ENCODE assay signal across 1 cellular context in the genomic region with DNA sequence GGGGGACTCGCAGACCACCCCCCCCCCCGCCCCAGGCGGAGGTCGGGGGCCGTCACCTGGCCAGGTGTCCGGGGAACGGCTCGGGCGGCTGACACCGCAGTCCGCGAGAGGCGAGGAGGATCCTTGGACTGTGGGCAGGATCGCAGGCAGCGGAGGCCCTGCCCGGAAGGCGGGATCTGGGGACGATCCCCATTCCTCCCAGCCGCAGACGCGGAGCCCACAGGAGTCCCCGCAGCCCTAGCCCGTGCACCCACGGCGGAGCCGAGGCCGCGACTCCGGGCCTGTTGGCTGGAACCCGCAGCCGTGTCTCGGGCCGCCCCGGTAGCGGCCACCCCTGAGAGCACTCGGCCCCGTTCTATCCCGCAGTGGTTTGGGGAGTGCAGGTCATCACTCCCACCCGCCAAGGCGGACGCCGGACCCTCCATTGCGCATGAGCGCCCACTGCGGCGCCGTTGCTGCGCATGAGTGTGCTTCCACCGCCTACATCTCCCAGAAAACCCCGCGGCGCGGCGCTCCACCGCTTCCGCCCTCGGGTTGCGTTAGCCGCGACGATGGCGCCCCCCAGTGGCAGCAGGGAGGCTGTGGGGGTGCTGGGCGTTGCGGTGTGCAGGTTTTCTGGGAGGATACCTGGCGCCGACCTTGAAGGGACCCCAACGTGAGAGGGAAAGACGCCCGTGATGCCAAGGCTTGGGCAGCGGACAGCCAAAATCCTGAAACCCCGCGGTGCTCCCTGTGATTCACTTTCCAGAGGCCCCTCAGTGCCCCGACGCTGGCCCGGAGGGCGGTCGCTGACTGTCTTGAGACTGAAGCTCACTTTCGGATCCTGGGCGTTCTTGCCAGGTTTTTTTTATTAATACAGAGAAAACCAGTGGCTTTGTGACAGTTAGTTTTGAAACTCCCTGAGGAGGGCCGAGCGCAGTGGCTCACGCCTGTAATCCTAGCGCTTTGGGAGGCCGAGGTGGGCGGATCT.
TF ChIP-seq lines count a peak whose summit lies in the region.

No MANE protein-coding gene starts in this region.

TF ChIP-seq in K562, 482 proteins besides CTCF, POLR2A, EP300 and RAD21 (continued from another document and continues in another):
- TF ChIP-seq, protein P1, sequence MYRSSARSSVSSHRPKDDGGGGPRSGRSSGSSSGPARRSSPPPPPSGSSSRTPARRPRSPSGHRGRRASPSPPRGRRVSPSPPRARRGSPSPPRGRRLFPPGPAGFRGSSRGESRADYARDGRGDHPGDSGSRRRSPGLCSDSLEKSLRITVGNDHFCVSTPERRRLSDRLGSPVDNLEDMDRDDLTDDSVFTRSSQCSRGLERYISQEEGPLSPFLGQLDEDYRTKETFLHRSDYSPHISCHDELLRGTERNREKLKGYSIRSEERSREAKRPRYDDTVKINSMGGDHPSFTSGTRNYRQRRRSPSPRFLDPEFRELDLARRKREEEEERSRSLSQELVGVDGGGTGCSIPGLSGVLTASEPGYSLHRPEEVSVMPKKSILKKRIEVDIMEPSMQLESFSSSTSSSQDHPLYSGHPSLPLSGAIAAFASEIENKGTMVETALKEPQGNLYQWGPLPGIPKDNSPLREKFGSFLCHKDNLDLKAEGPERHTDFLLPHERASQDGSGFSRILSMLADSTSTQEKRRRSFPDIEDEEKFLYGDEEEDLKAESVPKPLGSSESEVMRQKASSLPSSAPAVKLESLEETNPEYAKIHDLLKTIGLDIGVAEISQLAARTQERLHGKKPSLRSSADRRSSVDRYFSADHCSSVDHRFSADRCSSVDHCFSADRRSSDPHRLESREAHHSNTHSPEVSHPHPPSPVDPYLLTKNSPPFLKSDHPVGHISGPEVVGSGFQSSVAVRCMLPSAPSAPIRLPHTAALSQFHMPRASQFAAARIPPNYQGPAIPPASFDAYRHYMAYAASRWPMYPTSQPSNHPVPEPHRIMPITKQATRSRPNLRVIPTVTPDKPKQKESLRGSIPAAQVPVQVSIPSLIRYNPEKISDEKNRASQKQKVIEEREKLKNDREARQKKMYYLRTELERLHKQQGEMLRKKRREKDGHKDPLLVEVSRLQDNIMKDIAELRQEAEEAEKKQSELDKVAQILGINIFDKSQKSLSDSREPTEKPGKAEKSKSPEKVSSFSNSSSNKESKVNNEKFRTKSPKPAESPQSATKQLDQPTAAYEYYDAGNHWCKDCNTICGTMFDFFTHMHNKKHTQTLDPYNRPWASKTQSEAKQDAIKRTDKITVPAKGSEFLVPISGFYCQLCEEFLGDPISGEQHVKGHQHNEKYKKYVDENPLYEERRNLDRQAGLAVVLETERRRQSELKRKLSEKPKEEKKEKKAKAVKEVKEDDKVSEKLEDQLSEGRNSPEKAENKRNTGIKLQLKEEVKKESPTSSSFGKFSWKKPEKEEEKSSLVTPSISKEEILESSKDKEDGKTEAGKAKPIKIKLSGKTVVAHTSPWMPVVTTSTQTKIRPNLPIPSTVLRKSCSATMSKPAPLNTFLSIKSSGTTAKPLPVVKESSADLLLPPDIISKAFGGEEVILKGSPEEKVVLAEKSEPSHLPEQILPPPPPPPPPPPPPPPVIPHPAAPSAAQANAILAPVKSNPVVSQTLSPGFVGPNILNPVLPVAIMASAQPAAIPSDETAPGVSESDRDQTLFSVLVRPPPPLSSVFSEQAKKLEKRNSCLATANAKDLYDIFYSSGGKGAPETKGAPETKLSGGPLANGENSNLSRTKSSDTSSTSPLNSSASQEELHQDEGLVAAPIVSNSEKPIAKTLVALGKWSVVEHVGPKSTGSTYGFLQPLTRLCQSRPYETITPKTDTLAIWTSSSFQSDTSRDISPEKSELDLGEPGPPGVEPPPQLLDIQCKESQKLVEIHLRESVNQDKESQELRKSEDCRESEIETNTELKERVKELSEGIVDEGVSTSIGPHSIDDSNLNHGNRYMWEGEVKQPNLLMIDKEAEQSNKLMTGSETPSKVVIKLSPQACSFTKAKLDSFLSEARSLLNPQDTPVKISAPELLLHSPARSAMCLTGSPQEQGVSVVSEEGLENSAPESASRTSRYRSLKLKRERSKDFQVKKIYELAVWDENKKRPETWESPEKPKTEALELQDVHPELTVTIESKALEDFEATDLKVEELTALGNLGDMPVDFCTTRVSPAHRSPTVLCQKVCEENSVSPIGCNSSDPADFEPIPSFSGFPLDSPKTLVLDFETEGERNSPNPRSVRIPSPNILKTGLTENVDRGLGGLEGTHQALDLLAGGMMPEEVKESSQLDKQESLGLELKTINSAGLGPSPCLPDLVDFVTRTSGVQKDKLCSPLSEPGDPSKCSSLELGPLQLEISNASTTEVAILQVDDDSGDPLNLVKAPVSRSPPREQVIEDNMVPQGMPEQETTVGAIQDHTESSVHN (IDR thresholded peaks at IDR 0.05; ENCODE audit: borderline replicate concordance in 1 of 2, low read depth in 1 of 2), result no peak
- no peak for TF ChIP-seq PRPF4 (IDR thresholded peaks at IDR 0.05; ENCODE audit: insufficient read depth, low read depth, low read length, poor library complexity, severe bottlenecking)
- TF ChIP-seq, protein P2, sequence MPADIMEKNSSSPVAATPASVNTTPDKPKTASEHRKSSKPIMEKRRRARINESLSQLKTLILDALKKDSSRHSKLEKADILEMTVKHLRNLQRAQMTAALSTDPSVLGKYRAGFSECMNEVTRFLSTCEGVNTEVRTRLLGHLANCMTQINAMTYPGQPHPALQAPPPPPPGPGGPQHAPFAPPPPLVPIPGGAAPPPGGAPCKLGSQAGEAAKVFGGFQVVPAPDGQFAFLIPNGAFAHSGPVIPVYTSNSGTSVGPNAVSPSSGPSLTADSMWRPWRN (IDR thresholded peaks at IDR 0.05; ENCODE audit: low read depth), result no peak
- no peak for TF ChIP-seq ZKSCAN3 (CRISPR knock-in tag; IDR thresholded peaks at IDR 0.05)
- TF ChIP-seq ZNF445 (CRISPR knock-in tag; IDR thresholded peaks at IDR 0.05; ENCODE audit: low read depth), result no peak
- TF ChIP-seq CXXC5 (CRISPR knock-in tag; IDR thresholded peaks at IDR 0.05), result peak; percentile 76
- no peak for TF ChIP-seq CREB1 (IDR thresholded peaks at IDR 0.05)
- TF ChIP-seq CREB1 (CRISPR knock-in tag; IDR thresholded peaks at IDR 0.05), result no peak; the same call in 1 of the 2 replicates
- no peak for TF ChIP-seq CBX1 (IDR thresholded peaks at IDR 0.05; ENCODE audit: low read depth)
- TF ChIP-seq, protein P3, sequence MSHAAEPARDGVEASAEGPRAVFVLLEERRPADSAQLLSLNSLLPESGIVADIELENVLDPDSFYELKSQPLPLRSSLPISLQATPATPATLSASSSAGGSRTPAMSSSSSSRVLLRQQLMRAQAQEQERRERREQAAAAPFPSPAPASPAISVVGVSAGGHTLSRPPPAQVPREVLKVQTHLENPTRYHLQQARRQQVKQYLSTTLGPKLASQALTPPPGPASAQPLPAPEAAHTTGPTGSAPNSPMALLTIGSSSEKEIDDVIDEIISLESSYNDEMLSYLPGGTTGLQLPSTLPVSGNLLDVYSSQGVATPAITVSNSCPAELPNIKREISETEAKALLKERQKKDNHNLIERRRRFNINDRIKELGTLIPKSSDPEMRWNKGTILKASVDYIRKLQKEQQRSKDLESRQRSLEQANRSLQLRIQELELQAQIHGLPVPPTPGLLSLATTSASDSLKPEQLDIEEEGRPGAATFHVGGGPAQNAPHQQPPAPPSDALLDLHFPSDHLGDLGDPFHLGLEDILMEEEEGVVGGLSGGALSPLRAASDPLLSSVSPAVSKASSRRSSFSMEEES (CRISPR knock-in tag; IDR thresholded peaks at IDR 0.05), result no peak
- no peak for TF ChIP-seq ESRRB (CRISPR knock-in tag; IDR thresholded peaks at IDR 0.05; ENCODE audit: borderline replicate concordance)
- TF ChIP-seq DIDO1 (tag; IDR thresholded peaks at IDR 0.05; ENCODE audit: low read depth), result no peak
- TF ChIP-seq, protein P4, sequence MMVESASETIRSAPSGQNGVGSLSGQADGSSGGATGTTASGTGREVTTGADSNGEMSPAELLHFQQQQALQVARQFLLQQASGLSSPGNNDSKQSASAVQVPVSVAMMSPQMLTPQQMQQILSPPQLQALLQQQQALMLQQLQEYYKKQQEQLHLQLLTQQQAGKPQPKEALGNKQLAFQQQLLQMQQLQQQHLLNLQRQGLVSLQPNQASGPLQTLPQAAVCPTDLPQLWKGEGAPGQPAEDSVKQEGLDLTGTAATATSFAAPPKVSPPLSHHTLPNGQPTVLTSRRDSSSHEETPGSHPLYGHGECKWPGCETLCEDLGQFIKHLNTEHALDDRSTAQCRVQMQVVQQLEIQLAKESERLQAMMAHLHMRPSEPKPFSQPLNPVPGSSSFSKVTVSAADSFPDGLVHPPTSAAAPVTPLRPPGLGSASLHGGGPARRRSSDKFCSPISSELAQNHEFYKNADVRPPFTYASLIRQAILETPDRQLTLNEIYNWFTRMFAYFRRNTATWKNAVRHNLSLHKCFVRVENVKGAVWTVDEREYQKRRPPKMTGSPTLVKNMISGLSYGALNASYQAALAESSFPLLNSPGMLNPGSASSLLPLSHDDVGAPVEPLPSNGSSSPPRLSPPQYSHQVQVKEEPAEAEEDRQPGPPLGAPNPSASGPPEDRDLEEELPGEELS (CRISPR knock-in tag; IDR thresholded peaks at IDR 0.05; ENCODE audit: borderline replicate concordance), result no peak
- no peak for TF ChIP-seq ZNF197 (CRISPR knock-in tag; IDR thresholded peaks at IDR 0.05; ENCODE audit: low read depth)
- TF ChIP-seq OTX1 (CRISPR knock-in tag; IDR thresholded peaks at IDR 0.05), result no peak
- TF ChIP-seq EGR1 (conservative IDR thresholded peaks at IDR 0.05), result no peak
- TF ChIP-seq RBM22 (IDR thresholded peaks at IDR 0.05; ENCODE audit: low read depth, low read length, poor library complexity, severe bottlenecking), result no peak
- TF ChIP-seq ZSCAN32 (CRISPR knock-in tag; IDR thresholded peaks at IDR 0.05), result no peak
- TF ChIP-seq NCOA2 (IDR thresholded peaks at IDR 0.05; ENCODE audit: partially characterized antibody in 2 of 2), result no peak
- TF ChIP-seq, protein P5, sequence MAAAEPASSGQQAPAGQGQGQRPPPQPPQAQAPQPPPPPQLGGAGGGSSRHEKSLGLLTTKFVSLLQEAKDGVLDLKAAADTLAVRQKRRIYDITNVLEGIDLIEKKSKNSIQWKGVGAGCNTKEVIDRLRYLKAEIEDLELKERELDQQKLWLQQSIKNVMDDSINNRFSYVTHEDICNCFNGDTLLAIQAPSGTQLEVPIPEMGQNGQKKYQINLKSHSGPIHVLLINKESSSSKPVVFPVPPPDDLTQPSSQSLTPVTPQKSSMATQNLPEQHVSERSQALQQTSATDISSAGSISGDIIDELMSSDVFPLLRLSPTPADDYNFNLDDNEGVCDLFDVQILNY (CRISPR knock-in tag; IDR thresholded peaks at IDR 0.05), result no peak
- TF ChIP-seq ZNF766 (CRISPR knock-in tag; conservative IDR thresholded peaks at IDR 0.05), result no peak
- peak; percentile 34 for TF ChIP-seq POLR2B (IDR thresholded peaks at IDR 0.05; ENCODE audit: low read depth, partially characterized antibody)
- TF ChIP-seq SMARCE1 (IDR thresholded peaks at IDR 0.05), result no peak
- no peak for TF ChIP-seq BCOR (IDR thresholded peaks at IDR 0.05)
- TF ChIP-seq, protein P6, sequence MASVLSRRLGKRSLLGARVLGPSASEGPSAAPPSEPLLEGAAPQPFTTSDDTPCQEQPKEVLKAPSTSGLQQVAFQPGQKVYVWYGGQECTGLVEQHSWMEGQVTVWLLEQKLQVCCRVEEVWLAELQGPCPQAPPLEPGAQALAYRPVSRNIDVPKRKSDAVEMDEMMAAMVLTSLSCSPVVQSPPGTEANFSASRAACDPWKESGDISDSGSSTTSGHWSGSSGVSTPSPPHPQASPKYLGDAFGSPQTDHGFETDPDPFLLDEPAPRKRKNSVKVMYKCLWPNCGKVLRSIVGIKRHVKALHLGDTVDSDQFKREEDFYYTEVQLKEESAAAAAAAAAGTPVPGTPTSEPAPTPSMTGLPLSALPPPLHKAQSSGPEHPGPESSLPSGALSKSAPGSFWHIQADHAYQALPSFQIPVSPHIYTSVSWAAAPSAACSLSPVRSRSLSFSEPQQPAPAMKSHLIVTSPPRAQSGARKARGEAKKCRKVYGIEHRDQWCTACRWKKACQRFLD (CRISPR knock-in tag; IDR thresholded peaks at IDR 0.05), result no peak
- TF ChIP-seq SMARCC2 (IDR thresholded peaks at IDR 0.05; ENCODE audit: low read depth), result no peak
- no peak for TF ChIP-seq STAT5A (IDR thresholded peaks at IDR 0.05; ENCODE audit: borderline replicate concordance, low read length)
- TF ChIP-seq ERF (CRISPR knock-in tag; IDR thresholded peaks at IDR 0.05), result no peak
- no peak for TF ChIP-seq RFX5 (IDR thresholded peaks at IDR 0.05; ENCODE audit: low read depth, low read length)
- TF ChIP-seq MYBL2 (IDR thresholded peaks at IDR 0.05; ENCODE audit: low read depth), result no peak
- TF ChIP-seq MYBL2 (CRISPR knock-in tag; IDR thresholded peaks at IDR 0.05; ENCODE audit: borderline replicate concordance), result no peak
- no peak for TF ChIP-seq ZNF77 (CRISPR knock-in tag; IDR thresholded peaks at IDR 0.05)
- TF ChIP-seq, protein P7, sequence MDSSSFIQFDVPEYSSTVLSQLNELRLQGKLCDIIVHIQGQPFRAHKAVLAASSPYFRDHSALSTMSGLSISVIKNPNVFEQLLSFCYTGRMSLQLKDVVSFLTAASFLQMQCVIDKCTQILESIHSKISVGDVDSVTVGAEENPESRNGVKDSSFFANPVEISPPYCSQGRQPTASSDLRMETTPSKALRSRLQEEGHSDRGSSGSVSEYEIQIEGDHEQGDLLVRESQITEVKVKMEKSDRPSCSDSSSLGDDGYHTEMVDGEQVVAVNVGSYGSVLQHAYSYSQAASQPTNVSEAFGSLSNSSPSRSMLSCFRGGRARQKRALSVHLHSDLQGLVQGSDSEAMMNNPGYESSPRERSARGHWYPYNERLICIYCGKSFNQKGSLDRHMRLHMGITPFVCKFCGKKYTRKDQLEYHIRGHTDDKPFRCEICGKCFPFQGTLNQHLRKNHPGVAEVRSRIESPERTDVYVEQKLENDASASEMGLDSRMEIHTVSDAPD (CRISPR knock-in tag; IDR thresholded peaks at IDR 0.05), result no peak
- no peak for TF ChIP-seq TARDBP (IDR thresholded peaks at IDR 0.05)
- TF ChIP-seq U2AF2 (optimal IDR thresholded peaks at IDR 0.05; ENCODE audit: low read depth, low read length), result no peak
- no peak for TF ChIP-seq ZNF586 (CRISPR knock-in tag; conservative IDR thresholded peaks at IDR 0.05)
- no peak for TF ChIP-seq PHB (CRISPR knock-in tag; IDR thresholded peaks at IDR 0.05)
- no peak for TF ChIP-seq TSC22D4 (tag; IDR thresholded peaks at IDR 0.05)
- TF ChIP-seq EP400 (IDR thresholded peaks at IDR 0.05), result 0 out of 2 replicates have a peak, but pooled peaks have one; percentile 17
- TF ChIP-seq, protein P8, sequence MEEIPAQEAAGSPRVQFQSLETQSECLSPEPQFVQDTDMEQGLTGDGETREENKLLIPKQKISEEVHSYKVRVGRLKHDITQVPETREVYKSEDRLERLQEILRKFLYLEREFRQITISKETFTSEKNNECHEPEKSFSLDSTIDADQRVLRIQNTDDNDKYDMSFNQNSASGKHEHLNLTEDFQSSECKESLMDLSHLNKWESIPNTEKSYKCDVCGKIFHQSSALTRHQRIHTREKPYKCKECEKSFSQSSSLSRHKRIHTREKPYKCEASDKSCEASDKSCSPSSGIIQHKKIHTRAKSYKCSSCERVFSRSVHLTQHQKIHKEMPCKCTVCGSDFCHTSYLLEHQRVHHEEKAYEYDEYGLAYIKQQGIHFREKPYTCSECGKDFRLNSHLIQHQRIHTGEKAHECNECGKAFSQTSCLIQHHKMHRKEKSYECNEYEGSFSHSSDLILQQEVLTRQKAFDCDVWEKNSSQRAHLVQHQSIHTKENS (CRISPR knock-in tag; IDR thresholded peaks at IDR 0.05), result no peak
- no peak for TF ChIP-seq TRIM28 (IDR thresholded peaks at IDR 0.05)
- no peak for TF ChIP-seq RAD51 (IDR thresholded peaks at IDR 0.05; ENCODE audit: borderline replicate concordance, low read depth)
- TF ChIP-seq ETV1 (tag; conservative IDR thresholded peaks at IDR 0.05; ENCODE audit: low read depth), result peak; percentile 83
